Comparison of ENCODE assay signal across 10 cellular contexts in the genomic region with DNA sequence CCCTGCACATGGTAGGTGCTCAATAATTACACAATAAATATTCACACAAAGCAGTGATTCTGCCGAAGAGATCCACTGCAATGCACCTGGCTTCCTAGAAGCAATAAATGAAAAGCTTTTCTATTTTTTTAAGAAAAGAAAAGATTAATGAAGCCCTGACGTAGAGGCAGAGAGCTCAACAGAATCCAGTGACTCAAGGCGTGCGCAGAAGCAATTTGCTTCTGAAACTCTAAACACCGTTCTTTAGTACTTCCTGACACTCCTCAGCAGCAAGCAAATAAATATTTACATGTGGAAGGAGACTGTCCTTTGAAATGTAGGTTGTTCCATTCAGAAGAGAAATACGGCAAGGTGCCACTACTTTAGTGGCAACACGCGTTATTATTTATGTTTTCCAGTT.
A peak's percentile ranks its signal among the peaks of the same experiment; 100 is the strongest.
DNase-seq lines count a peak whose midpoint lies in the region; ATAC-seq and TF ChIP-seq lines count a peak whose summit lies in the region.
"Had no signal": no experiment of that assay in that cellular context is flagged by ENCODE, and none has a peak within 500 bp of the region (broad histone marks: within the 10 kb centered on the region; RNA-seq: fewer than 3 reads in every experiment).

No MANE protein-coding gene starts in this region.

- intact Hi-C loops in right cardiac atrium (cut with DNase I): loop anchor here in 1 of 4 donors (5.0 kb wide), 1 partner anchor 224 kb away; no protein-coding TSS in a partner anchor

- no peaks in the 10 kb centered on the region for H4K20me1 ChIP-seq in Loucy (ENCODE audit: insufficient read depth, low read length, poor library complexity, severe bottlenecking)

- no peaks in the 10 kb centered on the region for H3F3A ChIP-seq in Loucy (ENCODE audit: low read depth)

- WGBS in right cardiac atrium: 56% methylated on average over 8 of the region's 8 CpGs

- no peak for ATAC-seq in HG02763 (IDR thresholded peaks at IDR 0.05; ENCODE audit: unreplicated experiment)
- ATAC-seq in GM19455 (IDR thresholded peaks at IDR 0.05; ENCODE audit: unreplicated experiment): no peak
- ATAC-seq in right cardiac atrium: no peak

- H3K4me3 ChIP-seq in Loucy (ENCODE audit: low read length, poor library complexity, severe bottlenecking) (no peak overlapping the region), subcutaneous abdominal adipose tissue (ENCODE audit: low read depth in 1 of 5, low read length in 5 of 5) (peak overlapping the region in 3 of 5 donors; percentile 42 to 70 (median 66)), right cardiac atrium (ENCODE audit: low read length) (no peak overlapping the region)

- H3K27me3 ChIP-seq in Loucy (ENCODE audit: insufficient read depth, low read length, poor library complexity, severe bottlenecking) (no peaks in the 10 kb centered on the region), layer of hippocampus (ENCODE audit: control insufficient read depth, insufficient read depth, low read length) (no peaks in the 10 kb centered on the region), subcutaneous abdominal adipose tissue (ENCODE audit: control insufficient read depth in 5 of 5, insufficient read depth in 4 of 5, low read length in 5 of 5) (no peaks in the 10 kb centered on the region), right cardiac atrium (ENCODE audit: control insufficient read depth, insufficient read depth) (no peaks in the 10 kb centered on the region)

- H3K79me2 ChIP-seq in Loucy (ENCODE audit: insufficient read depth, low read length): no peaks in the 10 kb centered on the region

- DNase-seq in amniotic epithelial cell (ENCODE audit: low read depth) (peak; percentile 59), cortex of kidney (lab: John Stamatoyannopoulos, UW) (no peak), right cardiac atrium (no peak)
- DNase-seq: left ventricle myocardium superior, NCI-H1048 had no signal

- no peak overlapping the region for H3K4me2 ChIP-seq in Loucy (ENCODE audit: low read depth, low read length, poor library complexity, severe bottlenecking)

- H3K9me3 ChIP-seq in Loucy (ENCODE audit: insufficient read depth, low read depth, low read length): no peaks in the 10 kb centered on the region
- no peaks in the 10 kb centered on the region for H3K9me3 ChIP-seq in subcutaneous abdominal adipose tissue (ENCODE audit: control insufficient read depth in 5 of 5, low read length in 5 of 5)
- no peaks in the 10 kb centered on the region for H3K9me3 ChIP-seq in right cardiac atrium (ENCODE audit: control insufficient read depth, low read length)

- no peaks in the 10 kb centered on the region for H3K4me1 ChIP-seq in Loucy (ENCODE audit: insufficient read depth, low read length, poor library complexity, severe bottlenecking)
- peaks cover 2 to 30% (median 28%) of the 10 kb centered on the region in 5 donors for H3K4me1 ChIP-seq in subcutaneous abdominal adipose tissue (ENCODE audit: control insufficient read depth in 5 of 5, insufficient read depth in 5 of 5, low read length in 5 of 5)
- H3K4me1 ChIP-seq in right cardiac atrium (ENCODE audit: control insufficient read depth, insufficient read depth, low read length): peaks cover 1% of the 10 kb centered on the region

- no peak for TF ChIP-seq CTCF in Loucy (conservative IDR thresholded peaks at IDR 0.05; ENCODE audit: low read length)

- H3K9me2 ChIP-seq in Loucy (replicated peaks; ENCODE audit: low read depth, low read length): no peaks in the 10 kb centered on the region

- H2AFZ ChIP-seq in Loucy (ENCODE audit: low read length): 0 out of 2 replicates have a peak overlapping the region, but pooled peaks have one; percentile 53

- H3K9ac ChIP-seq in Loucy (ENCODE audit: low read depth, low read length, poor library complexity, severe bottlenecking) (no peak overlapping the region), subcutaneous abdominal adipose tissue (ENCODE audit: low read length in 5 of 5) (peak overlapping the region in 1 of 5 donors; percentile 49)

- no peaks in the 10 kb centered on the region for H3K36me3 ChIP-seq in Loucy (ENCODE audit: insufficient read depth, low read length)
- no peaks in the 10 kb centered on the region for H3K36me3 ChIP-seq in subcutaneous abdominal adipose tissue (ENCODE audit: control insufficient read depth in 5 of 5, insufficient read depth in 5 of 5, low read length in 5 of 5)

- H3K27ac ChIP-seq in layer of hippocampus (ENCODE audit: low read depth, low read length) (peak overlapping the region; percentile 21), subcutaneous abdominal adipose tissue (ENCODE audit: low read depth, low read length) (no peak overlapping the region), right cardiac atrium (ENCODE audit: low read length) (no peak overlapping the region)

Comparison
In these comparisons a context has a peak if more than half of its experiments do, and no peak if none do; other contexts are left out.
1. H3K4me3 ChIP-seq: peak in subcutaneous abdominal adipose tissue (3 of 5); none in Loucy (single experiment) and right cardiac atrium (single experiment).